8 cellular contexts compared by ENCODE assay signal in genomic region chr6:10721850-10722569, GRCh38. TPM values are rescaled to one million over a fixed set of nuclear protein-coding genes. Genes with fewer than 3 reads are reported as not detected.
DNase-seq lines count a peak whose midpoint lies in the region; ATAC-seq and TF ChIP-seq lines count a peak whose summit lies in the region.

No MANE protein-coding gene starts in this region.

- WGBS in mesodermal cell (ENCODE audit: insufficient coverage in 2 of 2), 2 experiments: 92 to 96% methylated on average over 6 to 7 of the region's 11 CpGs

- H3K27me3 ChIP-seq in right atrium auricular region: no peaks in the 10 kb centered on the region
- H3K27me3 ChIP-seq in breast epithelium: no peaks in the 10 kb centered on the region

- H3K27ac ChIP-seq in right atrium auricular region (peak overlapping the region; percentile 85 to 90), breast epithelium (peak overlapping the region; percentile 81 to 85), mesodermal cell (ENCODE audit: low read depth, low read length, severe bottlenecking) (peak overlapping the region; percentile 91)

- TF ChIP-seq CTCF in right atrium auricular region (IDR thresholded peaks at IDR 0.05) (no peak), breast epithelium (IDR thresholded peaks at IDR 0.05) (no peak)

- H3K36me3 ChIP-seq in right atrium auricular region (peaks cover 16% of the 10 kb centered on the region), breast epithelium (no peaks in the 10 kb centered on the region), mesodermal cell (ENCODE audit: control insufficient read depth, insufficient read depth, low read length) (peaks cover 25% of the 10 kb centered on the region)

- intact Hi-C loops in Right ventricle myocardium inferior (cut with DNase I): loop anchor here (1.0 to 10.0 kb wide), 3 partner anchors 25 to 207 kb away; partner anchors contain the start of genes C6orf52, PAK1IP1 and TMEM14B
- intact Hi-C loops in breast epithelium (cut with DNase I; ENCODE audit: low total_unique reads): no loop called here

- no peaks in the 10 kb centered on the region for H3K9me3 ChIP-seq in right atrium auricular region
- no peaks in the 10 kb centered on the region for H3K9me3 ChIP-seq in breast epithelium
- peaks cover 13% of the 10 kb centered on the region for H3K9me3 ChIP-seq in mesodermal cell (ENCODE audit: control insufficient read depth, low read length)

- ATAC-seq in Right ventricle myocardium inferior (no peak), HG03175 (IDR thresholded peaks at IDR 0.05; ENCODE audit: unreplicated experiment) (no peak), HG03439 (IDR thresholded peaks at IDR 0.05; ENCODE audit: unreplicated experiment) (no peak), HG03139 (IDR thresholded peaks at IDR 0.05; ENCODE audit: unreplicated experiment) (no peak)

- no peak for TF ChIP-seq POLR2A in breast epithelium (IDR thresholded peaks at IDR 0.05)

- H3K4me3 ChIP-seq in right atrium auricular region: peak overlapping the region; percentile 72 to 75
- peak overlapping the region; percentile 62 to 68 (median 65) for H3K4me3 ChIP-seq in breast epithelium
- peak overlapping the region; percentile 82 for H3K4me3 ChIP-seq in mesodermal cell (ENCODE audit: extremely low read depth, insufficient read depth, low read length, poor library complexity, severe bottlenecking)

- DNase-seq in right atrium auricular region (ENCODE audit: low spot score) (no peak), Right ventricle myocardium inferior (ENCODE audit: missing footprints) (no peak), breast epithelium (ENCODE audit: low spot score in 2 of 2) (no peak), Kasumi-1 (lab: John Stamatoyannopoulos, UW) (no peak)

- H3K4me1 ChIP-seq in right atrium auricular region (peaks cover 0 to 36% of the 10 kb centered on the region in 2 donors), breast epithelium (peaks cover 10 to 19% of the 10 kb centered on the region in 2 donors), mesodermal cell (ENCODE audit: control insufficient read depth, insufficient read depth, low read length, poor library complexity, severe bottlenecking) (peaks cover 16% of the 10 kb centered on the region)

RNA-seq across cellular contexts. Expression of gene TMEM14C, which starts 0.9 kb away (rescaled TPM):
- total RNA-seq in right atrium auricular region (100 to 1,000 TPM; 123 to 133 TPM), Right ventricle myocardium inferior (120 TPM), breast epithelium (100 to 1,000 TPM; 124 to 159 (median 134) TPM)
- 137 TPM for polyA plus RNA-seq in mesodermal cell (2013, experiment 1 of 2)
- polyA plus RNA-seq in mesodermal cell (2013, experiment 2 of 2): 170 TPM

RNA-seq across cellular contexts. Expression of gene TMEM14B, which starts 25.6 kb away (rescaled TPM):
- total RNA-seq in right atrium auricular region (100 to 1,000 TPM in 1 of 2 donors, 10 to 100 TPM in 1; 93.5 to 100 TPM), Right ventricle myocardium inferior (106 TPM), breast epithelium (100 to 1,000 TPM in 1 of 3 donors, 10 to 100 TPM in 2; 65.7 to 102 (median 76.4) TPM)
- polyA plus RNA-seq in mesodermal cell (2013, experiment 1 of 2): 56.6 TPM
- 60.6 TPM for polyA plus RNA-seq in mesodermal cell (2013, experiment 2 of 2)

RNA-seq across cellular contexts. Expression of gene PAK1IP1, which starts 27.2 kb away (rescaled TPM):
- total RNA-seq in right atrium auricular region (10 to 100 TPM in 1 of 2 donors, 1 to 10 TPM in 1; 9.0 to 10.4 TPM), Right ventricle myocardium inferior (11.5 TPM), breast epithelium (10 to 100 TPM; 10.4 to 16.4 (median 15.7) TPM)
- polyA plus RNA-seq in mesodermal cell (2013, experiment 1 of 2): 13.9 TPM
- polyA plus RNA-seq in mesodermal cell (2013, experiment 2 of 2): 16.3 TPM

RNA-seq across cellular contexts. Expression of gene C6orf52, which starts 27.6 kb away (rescaled TPM):
- total RNA-seq in right atrium auricular region (not detected), Right ventricle myocardium inferior (0.49 TPM), breast epithelium (1 to 10 TPM in 1 of 3 donors, not detected in 2; 1.3 TPM)
- 1.6 TPM for polyA plus RNA-seq in mesodermal cell (2013, experiment 1 of 2)
- 2.4 TPM for polyA plus RNA-seq in mesodermal cell (2013, experiment 2 of 2)
